In genomic region chr2:55618649-55619055, GRCh38 we compare ENCODE assay signal across 8 cellular contexts. TPM values are rescaled to one million over a fixed set of nuclear protein-coding genes. Genes with fewer than 3 reads are reported as not detected.
DNase-seq lines count a peak whose midpoint lies in the region; ATAC-seq and TF ChIP-seq lines count a peak whose summit lies in the region.

No MANE protein-coding gene starts in this region.

- H3K79me2 ChIP-seq in OCI-LY7 (ENCODE audit: insufficient read depth, low read depth, low read length) (peaks cover 75% of the 10 kb centered on the region), neural cell (replicated peaks; ENCODE audit: insufficient read depth, low read length) (peaks cover 53% of the 10 kb centered on the region)

- H3K4me1 ChIP-seq in OCI-LY7 (ENCODE audit: insufficient read depth, low read length, poor library complexity, severe bottlenecking) (peaks cover 27% of the 10 kb centered on the region), upper lobe of right lung (peaks cover 40% of the 10 kb centered on the region)

- H3K9ac ChIP-seq in neural cell (ENCODE audit: low read length), result peak overlapping the region; percentile 72

- H3K9me2 ChIP-seq in OCI-LY7 (ENCODE audit: insufficient read depth, low read length) (no peaks in the 10 kb centered on the region), neural cell (ENCODE audit: insufficient read depth, low read length) (no peaks in the 10 kb centered on the region)

- H3K27ac ChIP-seq in OCI-LY7 (ENCODE audit: low read depth, low read length, poor library complexity, severe bottlenecking), result peak overlapping the region; percentile 73
- peak overlapping the region; percentile 78 for H3K27ac ChIP-seq in neural cell (ENCODE audit: low read length)
- H3K27ac ChIP-seq in upper lobe of right lung, result peak overlapping the region; percentile 93

- H3K9me3 ChIP-seq in OCI-LY7 (ENCODE audit: low read length) (no peaks in the 10 kb centered on the region), neural cell (ENCODE audit: low read length) (no peaks in the 10 kb centered on the region), upper lobe of right lung (no peaks in the 10 kb centered on the region)

- H3F3A ChIP-seq in neural cell (ENCODE audit: insufficient read depth, low read length, poor library complexity, severe bottlenecking), result no peaks in the 10 kb centered on the region

- H3K4me2 ChIP-seq in OCI-LY7 (ENCODE audit: low read length) (peak overlapping the region; percentile 96), neural cell (ENCODE audit: low read length) (peak overlapping the region; percentile 96)

- no TSS peak for BruUV-seq in OCI-LY7 (replicated peaks; lab: Mats Ljungman, UMichigan)

- POLR2A ChIA-PET in OCI-LY7 (lab: Charles Lee), result interaction anchor here (0.7 to 1.3 kb wide), 9 partner anchors 8 to 100 kb away, joined by 3 to 5 read pairs (median 4); partner anchors contain the start of gene CFAP36

- H4K20me1 ChIP-seq in OCI-LY7 (ENCODE audit: insufficient read depth, low read length), result peaks cover 48% of the 10 kb centered on the region
- H4K20me1 ChIP-seq in neural cell (ENCODE audit: insufficient read depth), result no peaks in the 10 kb centered on the region

- H3K27me3 ChIP-seq in neural cell (ENCODE audit: insufficient read depth, low read depth, low read length) (no peaks in the 10 kb centered on the region), upper lobe of right lung (no peaks in the 10 kb centered on the region)

- intact Hi-C loops in OCI-LY7 (cut with micrococcal nuclease; ENCODE audit: unreplicated experiment) (no loop called here), upper lobe of right lung (cut with DNase I) (no loop called here)

- TF ChIP-seq RAD21 in neural cell (conservative IDR thresholded peaks at IDR 0.05), result no peak

- peaks cover 50% of the 10 kb centered on the region for H3K36me3 ChIP-seq in OCI-LY7 (ENCODE audit: insufficient read depth, low read length)
- no peaks in the 10 kb centered on the region for H3K36me3 ChIP-seq in neural cell (ENCODE audit: insufficient read depth, low read length)
- peaks cover 26% of the 10 kb centered on the region for H3K36me3 ChIP-seq in upper lobe of right lung

- no peak for TF ChIP-seq EP300 in neural cell (conservative IDR thresholded peaks at IDR 0.05; ENCODE audit: poor library complexity, severe bottlenecking)

- peak; percentile 36 for ATAC-seq in upper lobe of right lung

- H3K4me3 ChIP-seq in OCI-LY7 (ENCODE audit: low read depth, low read length, poor library complexity, severe bottlenecking) (peak overlapping the region; percentile 96), fibroblast of pulmonary artery (replicated peaks; ENCODE audit: low read depth, low read length) (peak overlapping the region; percentile 90), neural cell (ENCODE audit: low read length) (peak overlapping the region; percentile 82), upper lobe of right lung (peak overlapping the region; percentile 91)

- CTCF ChIA-PET in OCI-LY7 (lab: Charles Lee; ENCODE audit: unreplicated experiment), result interaction anchor here (0.7 kb wide), 1 partner anchor 34 kb away, joined by 3 read pairs; no protein-coding TSS in a partner anchor

- peak; percentile 25 for DNase-seq in DMS153 treated with DMSO at 0.1 percent for 48 hours (lab: John Stamatoyannopoulos, UW; ENCODE audit: unreplicated experiment)
- DNase-seq in GM20000 (ENCODE audit: low spot score), result peak; percentile 60
- peak; percentile 33 for DNase-seq in HS-27A (ENCODE audit: low read depth)
- peak; percentile 75 for DNase-seq in OCI-LY7 (ENCODE audit: low spot score)
- DNase-seq in activated T-helper 1 cell treated with Interleukin-2 at 50 U/mL for 16 hours (ENCODE audit: low read depth), result peak; percentile 23
- DNase-seq in fibroblast of pulmonary artery (ENCODE audit: low read depth), result peak; percentile 63
- DNase-seq in upper lobe of right lung, result peak; percentile 71

- TF ChIP-seq CTCF in GM20000 (IDR thresholded peaks at IDR 0.05; ENCODE audit: extremely low read depth, missing control alignments) (no peak), OCI-LY7 (conservative IDR thresholded peaks at IDR 0.05; ENCODE audit: low read length) (no peak), fibroblast of pulmonary artery (IDR thresholded peaks at IDR 0.05; ENCODE audit: low read length, missing control alignments) (no peak), neural cell (IDR thresholded peaks at IDR 0.05; ENCODE audit: poor library complexity, severe bottlenecking) (no peak), upper lobe of right lung (IDR thresholded peaks at IDR 0.05) (no peak)

- peak overlapping the region; percentile 14; the same call in 1 of the 2 replicates for H2AFZ ChIP-seq in OCI-LY7 (ENCODE audit: low read length)
- H2AFZ ChIP-seq in neural cell (ENCODE audit: low read depth, low read length), result peak overlapping the region; percentile 63

TF ChIP-seq in neural cell, 6 proteins besides CTCF, POLR2A, EP300 and RAD21:
- TF ChIP-seq POLR2AphosphoS5 (IDR thresholded peaks at IDR 0.05), result peak; percentile 73
- TF ChIP-seq TAF1 (IDR thresholded peaks at IDR 0.05; ENCODE audit: low read depth), result no peak
- TF ChIP-seq MXI1 (conservative IDR thresholded peaks at IDR 0.05; ENCODE audit: poor library complexity, severe bottlenecking), result peak; percentile 52

RNA-seq across cellular contexts. Expression of gene PPP4R3B, which starts 1.2 kb away (rescaled TPM):
- 42.3 and 44.9 TPM in 2 replicates for total RNA-seq in OCI-LY7 (2014; rRNA removed; shearing (Covaris generic))
- 68.4 and 70.2 TPM in 2 replicates for total RNA-seq in OCI-LY7 (2022)
- 55.8 and 58.4 TPM in 2 replicates for polyA plus RNA-seq in neural cell
- 145 and 149 TPM in 2 replicates for polyA minus RNA-seq in neural cell
- total RNA-seq in upper lobe of right lung, result 65.5 TPM

Comparison
In these comparisons a context has a peak if more than half of its experiments do, and no peak if none do; other contexts are left out.
1. Peak in every context shown above with its lines: DNase-seq, ATAC-seq, H3K4me3 ChIP-seq and H3K27ac ChIP-seq.
2. DNase-seq: peak in every context shown above with its lines; median percentile 75 in OCI-LY7; 71 in upper lobe of right lung; 63 in fibroblast of pulmonary artery; 60 in GM20000; 33 in HS-27A; 25 in DMS153 treated with DMSO at 0.1 percent for 48 hours; 23 in activated T-helper 1 cell treated with Interleukin-2 at 50 U/mL for 16 hours.